ENCODE assay signal across 33 cellular contexts in the genomic region with DNA sequence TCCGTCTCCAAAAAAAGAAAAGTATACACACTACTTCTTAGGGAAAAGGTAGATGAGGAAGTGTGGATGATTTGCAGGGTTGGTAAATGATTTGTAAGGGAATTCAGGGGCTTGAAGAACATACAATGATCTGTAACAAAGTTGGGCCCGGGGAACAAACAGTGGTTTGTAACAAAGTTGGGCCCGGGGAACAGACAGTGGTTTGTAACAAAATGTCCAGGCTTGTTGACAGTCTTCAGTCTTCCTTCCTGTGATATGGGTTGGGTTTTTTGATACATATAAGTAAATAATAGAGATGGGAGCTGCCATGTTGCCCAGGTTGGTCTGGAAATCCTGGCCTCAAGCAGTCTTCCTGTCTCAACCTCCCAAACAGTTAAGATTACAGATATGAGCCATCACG.
"Had no signal": no experiment of that assay in that cellular context is flagged by ENCODE, and none has a peak within 500 bp of the region (broad histone marks: within the 10 kb centered on the region; RNA-seq: fewer than 3 reads in every experiment).

No MANE protein-coding gene starts in this region.

- H3K27ac Mint-ChIP-seq: activated CD4-positive, alpha-beta memory T cell treated with anti-CD3 and anti-CD28 coated beads for 36 hours; activated CD4-positive, alpha-beta T cell treated with anti-CD3 and anti-CD28 coated beads for 36 hours; activated CD4-positive, alpha-beta T cell treated with anti-CD3 and anti-CD28 coated beads, Interleukin-2, amount 10 ng/mL, durations not matched to agents 24 days and 14 days; activated CD8-positive, alpha-beta memory T cell treated with anti-CD3 and anti-CD28 coated beads, Interleukin-2, amount 10 ng/mL, durations not matched to agents 7 days and 5 days; activated CD8-positive, alpha-beta T cell treated with anti-CD3 and anti-CD28 coated beads, Interleukin-2, amount 10 ng/mL, durations not matched to agents 7 days and 5 days; activated naive CD4-positive, alpha-beta T cell treated with anti-CD3 and anti-CD28 coated beads for 36 hours; activated naive CD4-positive, alpha-beta T cell treated with anti-CD3 and anti-CD28 coated beads, Interleukin-2, amount 50 U/mL, for 24 hours; activated naive CD8-positive, alpha-beta T cell treated with anti-CD3 and anti-CD28 coated beads for 36 hours; activated naive CD8-positive, alpha-beta T cell treated with anti-CD3 and anti-CD28 coated beads, Interleukin-2, amount 50 U/mL, for 24 hours; activated T-helper 1 cell treated with anti-CD3 and anti-CD28 coated beads, Interleukin-12 subunit alpha, Interleukin-12 subunit beta, Interleukin-2, Interleukin-4 antibody, amounts not matched to agents 30 ng/mL and 10 ng/mL and 1 ng/mL, durations not matched to agents 14 hours and 24 hours and 36 hours; activated T-helper 2 cell treated with anti-CD3 and anti-CD28 coated beads, Interferon-gamma antibody, Interleukin-2, Interleukin-4, amounts not matched to agents 10 μg/mL and 5 μg/mL and 100 μg/mL, durations not matched to agents 14 hours and 24 hours and 36 hours; dendritic cell treated with granulocyte-macrophage colony-stimulating factor and Interleukin-4, amounts not matched to agents 40 ng/mL and 50 ng/mL, for 4 days; endodermal cell had no signal

- H3K27me3 ChIP-seq: adrenal gland, body of pancreas, foreskin keratinocyte, heart left ventricle had no signal

- H3K27me3 Mint-ChIP-seq: activated naive CD4-positive, alpha-beta T cell treated with anti-CD3 and anti-CD28 coated beads, Interleukin-2, amount 50 U/mL, for 24 hours; activated naive CD8-positive, alpha-beta T cell treated with anti-CD3 and anti-CD28 coated beads for 36 hours had no signal

- H3K36me3 Mint-ChIP-seq: activated CD4-positive, alpha-beta memory T cell treated with anti-CD3 and anti-CD28 coated beads for 36 hours; activated CD8-positive, alpha-beta memory T cell treated with anti-CD3 and anti-CD28 coated beads, Interleukin-2, amount 10 ng/mL, durations not matched to agents 7 days and 5 days; activated naive CD4-positive, alpha-beta T cell treated with anti-CD3 and anti-CD28 coated beads, Interleukin-2, amount 50 U/mL, for 24 hours; activated naive CD8-positive, alpha-beta T cell treated with anti-CD3 and anti-CD28 coated beads for 36 hours had no signal

- H3K4me1 Mint-ChIP-seq: activated CD4-positive, alpha-beta T cell treated with anti-CD3 and anti-CD28 coated beads for 36 hours; activated CD4-positive, alpha-beta T cell treated with anti-CD3 and anti-CD28 coated beads, Interleukin-2, amount 10 ng/mL, durations not matched to agents 24 days and 14 days; activated naive CD4-positive, alpha-beta T cell treated with anti-CD3 and anti-CD28 coated beads, Interleukin-2, amount 50 U/mL, for 24 hours; activated naive CD8-positive, alpha-beta T cell treated with anti-CD3 and anti-CD28 coated beads for 36 hours; activated naive CD8-positive, alpha-beta T cell treated with anti-CD3 and anti-CD28 coated beads, Interleukin-2, amount 50 U/mL, for 24 hours; endodermal cell had no signal

- H3K4me1 ChIP-seq: adrenal gland, body of pancreas, foreskin keratinocyte, gastrocnemius medialis had no signal

- H3K36me3 ChIP-seq: adrenal gland, gastrocnemius medialis, heart left ventricle had no signal

- H3K27ac ChIP-seq: adrenal gland, body of pancreas, coronary artery, dorsolateral prefrontal cortex, foreskin keratinocyte, gastrocnemius medialis, heart left ventricle had no signal

- DNase-seq: activated CD4-positive, alpha-beta memory T cell treated with anti-CD3 and anti-CD28 coated beads for 36 hours; activated CD4-positive, alpha-beta T cell treated with anti-CD3 and anti-CD28 coated beads for 36 hours; activated CD4-positive, alpha-beta T cell treated with anti-CD3 and anti-CD28 coated beads, Interleukin-2, amount 10 ng/mL, durations not matched to agents 24 days and 14 days; activated CD4-positive, CD25-positive, alpha-beta regulatory T cell; activated CD4-positive, CD25-positive, alpha-beta regulatory T cell treated with anti-CD3 and anti-CD28 coated beads, Interleukin-2, amount 50 U/mL, for 72 hours; activated CD8-positive, alpha-beta memory T cell treated with anti-CD3 and anti-CD28 coated beads, Interleukin-2, amount 10 ng/mL, durations not matched to agents 7 days and 5 days; activated CD8-positive, alpha-beta memory T cell treated with anti-CD3 and anti-CD28 coated beads, Interleukin-2, amount 50 U/mL, for 4 hours; activated CD8-positive, alpha-beta T cell treated with anti-CD3 and anti-CD28 coated beads, Interleukin-2, amount 10 ng/mL, durations not matched to agents 7 days and 5 days; activated effector memory CD4-positive, alpha-beta T cell treated with anti-CD3 and anti-CD28 coated beads, Interleukin-2, amount 50 U/mL, for 16 hours; activated naive CD4-positive, alpha-beta T cell treated with anti-CD3 and anti-CD28 coated beads for 36 hours; activated naive CD8-positive, alpha-beta T cell treated with anti-CD3 and anti-CD28 coated beads for 36 hours; activated naive CD8-positive, alpha-beta T cell treated with anti-CD3 and anti-CD28 coated beads, Interleukin-2, amount 50 U/mL, for 24 hours; activated T-cell treated with anti-CD3 and anti-CD28 coated beads, Interleukin-2, amount 50 U/mL, for 1 hour; activated T-cell treated with anti-CD3 and anti-CD28 coated beads, Interleukin-2, amount 50 U/mL, for 48 hours; adrenal gland; amygdala; aorta; body of pancreas; caudate nucleus; dorsolateral prefrontal cortex; effector memory CD4-positive, alpha-beta T cell; endodermal cell; foreskin keratinocyte; gastrocnemius medialis; glutamatergic neuron; heart left ventricle; T-helper 2 cell had no signal

- H3K4me3 Mint-ChIP-seq: activated CD4-positive, alpha-beta memory T cell treated with anti-CD3 and anti-CD28 coated beads for 36 hours; activated CD4-positive, alpha-beta T cell treated with anti-CD3 and anti-CD28 coated beads for 36 hours; activated CD4-positive, alpha-beta T cell treated with anti-CD3 and anti-CD28 coated beads, Interleukin-2, amount 10 ng/mL, durations not matched to agents 24 days and 14 days; activated CD8-positive, alpha-beta memory T cell treated with anti-CD3 and anti-CD28 coated beads, Interleukin-2, amount 10 ng/mL, durations not matched to agents 7 days and 5 days; activated CD8-positive, alpha-beta T cell treated with anti-CD3 and anti-CD28 coated beads, Interleukin-2, amount 10 ng/mL, durations not matched to agents 7 days and 5 days; activated naive CD4-positive, alpha-beta T cell treated with anti-CD3 and anti-CD28 coated beads for 36 hours; activated naive CD4-positive, alpha-beta T cell treated with anti-CD3 and anti-CD28 coated beads, Interleukin-2, amount 50 U/mL, for 24 hours; activated naive CD8-positive, alpha-beta T cell treated with anti-CD3 and anti-CD28 coated beads for 36 hours; activated naive CD8-positive, alpha-beta T cell treated with anti-CD3 and anti-CD28 coated beads, Interleukin-2, amount 50 U/mL, for 24 hours; activated T-helper 1 cell treated with anti-CD3 and anti-CD28 coated beads, Interleukin-12 subunit alpha, Interleukin-12 subunit beta, Interleukin-2, Interleukin-4 antibody, amounts not matched to agents 30 ng/mL and 10 ng/mL and 1 ng/mL, durations not matched to agents 14 hours and 24 hours and 36 hours; dendritic cell treated with granulocyte-macrophage colony-stimulating factor and Interleukin-4, amounts not matched to agents 40 ng/mL and 50 ng/mL, for 4 days; endodermal cell had no signal

- ATAC-seq: activated CD4-positive, alpha-beta T cell treated with anti-CD3 and anti-CD28 coated beads for 36 hours; activated CD8-positive, alpha-beta memory T cell treated with anti-CD3 and anti-CD28 coated beads, Interleukin-2, amount 10 ng/mL, durations not matched to agents 7 days and 5 days; activated CD8-positive, alpha-beta T cell treated with anti-CD3 and anti-CD28 coated beads, Interleukin-2, amount 10 ng/mL, durations not matched to agents 7 days and 5 days; activated naive CD8-positive, alpha-beta T cell treated with anti-CD3 and anti-CD28 coated beads, Interleukin-2, amount 50 U/mL, for 24 hours; body of pancreas; esophagus mucosa; foreskin keratinocyte; gastrocnemius medialis; heart left ventricle had no signal

- H3K9me3 Mint-ChIP-seq: activated CD4-positive, alpha-beta memory T cell treated with anti-CD3 and anti-CD28 coated beads for 36 hours; activated naive CD4-positive, alpha-beta T cell treated with anti-CD3 and anti-CD28 coated beads for 36 hours; activated naive CD4-positive, alpha-beta T cell treated with anti-CD3 and anti-CD28 coated beads, Interleukin-2, amount 50 U/mL, for 24 hours; activated naive CD8-positive, alpha-beta T cell treated with anti-CD3 and anti-CD28 coated beads, Interleukin-2, amount 50 U/mL, for 24 hours; activated T-helper 1 cell treated with anti-CD3 and anti-CD28 coated beads, Interleukin-12 subunit alpha, Interleukin-12 subunit beta, Interleukin-2, Interleukin-4 antibody, amounts not matched to agents 30 ng/mL and 10 ng/mL and 1 ng/mL, durations not matched to agents 14 hours and 24 hours and 36 hours; activated T-helper 2 cell treated with anti-CD3 and anti-CD28 coated beads, Interferon-gamma antibody, Interleukin-2, Interleukin-4, amounts not matched to agents 10 μg/mL and 5 μg/mL and 100 μg/mL, durations not matched to agents 14 hours and 24 hours and 36 hours had no signal

- H3K4me3 ChIP-seq: adrenal gland, body of pancreas, coronary artery, dorsolateral prefrontal cortex, gastrocnemius medialis, heart left ventricle had no signal

- H3K9me3 ChIP-seq: adrenal gland, body of pancreas, gastrocnemius medialis, heart left ventricle had no signal
